Comparison of ENCODE assay signal across 9 cellular contexts in genomic region chr3:278300-279064, GRCh38.
DNase-seq lines count a peak whose midpoint lies in the region; ATAC-seq, FAIRE-seq and TF ChIP-seq lines count a peak whose summit lies in the region.
"Had no signal": no experiment of that assay in that cellular context is flagged by ENCODE, and none has a peak within 500 bp of the region (broad histone marks: within the 10 kb centered on the region; RNA-seq: fewer than 3 reads in every experiment).

No MANE protein-coding gene starts in this region.

- no peak for TF ChIP-seq CTCF in type B pancreatic cell (conservative IDR thresholded peaks at IDR 0.05)

- H3K4me3 Mint-ChIP-seq in type B pancreatic cell = no peak overlapping the region

- ATAC-seq in GM18498 (IDR thresholded peaks at IDR 0.05; ENCODE audit: unreplicated experiment) = peak; percentile 83
- ATAC-seq in GM21515 (IDR thresholded peaks at IDR 0.05; ENCODE audit: unreplicated experiment) = peak; percentile 76
- peak; percentile 77 for ATAC-seq in HG03460 (IDR thresholded peaks at IDR 0.05; ENCODE audit: unreplicated experiment)

- peak; percentile 45 for DNase-seq in cerebellar cortex (ENCODE audit: low spot score)
- DNase-seq in HTR-8/SVneo (ENCODE audit: insufficient read length, low spot score) = no peak
- no peak for DNase-seq in type B pancreatic cell (ENCODE audit: extremely low spot score, unreplicated experiment)
- no peak for DNase-seq in dedifferentiated amniotic fluid mesenchymal stem cell (ENCODE audit: extremely low spot score)
- DNase-seq in AG20443 (ENCODE audit: low spot score) = no peak
- DNase-seq: amniotic stem cell had no signal

- H3K4me1 Mint-ChIP-seq in type B pancreatic cell (ENCODE audit: unreplicated experiment) = no peaks in the 10 kb centered on the region

- H3K9me3 Mint-ChIP-seq in type B pancreatic cell = no peaks in the 10 kb centered on the region

- no peaks in the 10 kb centered on the region for H3K36me3 Mint-ChIP-seq in type B pancreatic cell

- peaks cover 12% of the 10 kb centered on the region for H3K27me3 Mint-ChIP-seq in type B pancreatic cell

- no peak for FAIRE-seq in HTR-8/SVneo (lab: Jason Lieb, UNC)

- H3K27ac Mint-ChIP-seq in type B pancreatic cell = no peak overlapping the region
